ENCODE assay signal across 10 cellular contexts in genomic region chr11:47987310-47987709, GRCh38. TPM values are rescaled to one million over a fixed set of nuclear protein-coding genes. Genes with fewer than 3 reads are reported as not detected.
DNase-seq lines count a peak whose midpoint lies in the region; ATAC-seq and TF ChIP-seq lines count a peak whose summit lies in the region.
"Had no signal": no experiment of that assay in that cellular context is flagged by ENCODE, and none has a peak within 500 bp of the region (broad histone marks: within the 10 kb centered on the region; RNA-seq: fewer than 3 reads in every experiment).

No MANE protein-coding gene starts in this region.

- peak overlapping the region; percentile 49 for H3K27ac Mint-ChIP-seq in CD4-positive, alpha-beta T cell
- H3K27ac Mint-ChIP-seq in activated CD8-positive, alpha-beta T cell treated with anti-CD3 and anti-CD28 coated beads for 36 hours = no peak overlapping the region
- no peak overlapping the region for H3K27ac Mint-ChIP-seq in progenitor cell of endocrine pancreas

- H3K27me3 ChIP-seq in CD4-positive, alpha-beta T cell (ENCODE audit: control insufficient read depth, insufficient read depth, low read length) = no peaks in the 10 kb centered on the region
- H3K27me3 ChIP-seq in mucosa of rectum (ENCODE audit: control insufficient read depth in 2 of 2, insufficient read depth in 2 of 2, low read length in 2 of 2) = no peaks in the 10 kb centered on the region

- ATAC-seq in CD4-positive, alpha-beta T cell (ENCODE audit: poor library complexity) = no peak
- peak; percentile 47 for ATAC-seq in GM21786 (IDR thresholded peaks at IDR 0.05; ENCODE audit: unreplicated experiment)
- ATAC-seq in activated CD8-positive, alpha-beta T cell treated with anti-CD3 and anti-CD28 coated beads for 36 hours = peak; percentile 34
- ATAC-seq in SK-N-SH treated with all-trans-retinoic acid at 6 μM for 48 hours = no peak
- ATAC-seq: psoas muscle had no signal

- H3K9me3 ChIP-seq in CD4-positive, alpha-beta T cell (ENCODE audit: control insufficient read depth, low read length) = no peaks in the 10 kb centered on the region
- no peaks in the 10 kb centered on the region for H3K9me3 ChIP-seq in mucosa of rectum (ENCODE audit: control insufficient read depth in 2 of 2, low read length in 2 of 2)
- H3K9me3 ChIP-seq: psoas muscle had no signal

- peaks cover 74% of the 10 kb centered on the region for H3K4me1 Mint-ChIP-seq in CD4-positive, alpha-beta T cell (ENCODE audit: low read depth)
- H3K4me1 Mint-ChIP-seq in activated CD8-positive, alpha-beta T cell treated with anti-CD3 and anti-CD28 coated beads for 36 hours (ENCODE audit: low read depth) = peaks cover 63% of the 10 kb centered on the region
- H3K4me1 Mint-ChIP-seq in progenitor cell of endocrine pancreas (ENCODE audit: low read depth) = peaks cover 21% of the 10 kb centered on the region

- no peak for DNase-seq in CD4-positive, alpha-beta T cell
- no peak for DNase-seq in activated CD8-positive, alpha-beta T cell treated with anti-CD3 and anti-CD28 coated beads for 36 hours
- no peak for DNase-seq in progenitor cell of endocrine pancreas (ENCODE audit: low spot score, unreplicated experiment)
- DNase-seq in NCI-H2196 (lab: John Stamatoyannopoulos, UW; ENCODE audit: unreplicated experiment) = no peak
- no peak for DNase-seq in stimulated activated CD4-positive, alpha-beta T cell treated with anti-CD3 and anti-CD28 coated beads, Interleukin-4, amount 100 ng/mL, for 24 hours
- DNase-seq: DMS153, psoas muscle had no signal

- no peak overlapping the region for H3K27ac ChIP-seq in CD4-positive, alpha-beta T cell (ENCODE audit: low read depth, low read length)
- H3K27ac ChIP-seq in mucosa of rectum (ENCODE audit: low read depth in 2 of 2, low read length in 2 of 2) = peak overlapping the region; percentile 83 to 85
- H3K27ac ChIP-seq: psoas muscle had no signal

- no peaks in the 10 kb centered on the region for H3K27me3 Mint-ChIP-seq in CD4-positive, alpha-beta T cell
- no peaks in the 10 kb centered on the region for H3K27me3 Mint-ChIP-seq in activated CD8-positive, alpha-beta T cell treated with anti-CD3 and anti-CD28 coated beads for 36 hours
- H3K27me3 Mint-ChIP-seq in progenitor cell of endocrine pancreas = no peaks in the 10 kb centered on the region

- H3K36me3 Mint-ChIP-seq in CD4-positive, alpha-beta T cell (ENCODE audit: low read depth) = no peaks in the 10 kb centered on the region
- peaks cover 13% of the 10 kb centered on the region for H3K36me3 Mint-ChIP-seq in activated CD8-positive, alpha-beta T cell treated with anti-CD3 and anti-CD28 coated beads for 36 hours (ENCODE audit: low read depth)
- H3K36me3 Mint-ChIP-seq in progenitor cell of endocrine pancreas (ENCODE audit: insufficient read depth) = no peaks in the 10 kb centered on the region

- H3K9me3 Mint-ChIP-seq in CD4-positive, alpha-beta T cell = no peaks in the 10 kb centered on the region
- H3K9me3 Mint-ChIP-seq in activated CD8-positive, alpha-beta T cell treated with anti-CD3 and anti-CD28 coated beads for 36 hours = no peaks in the 10 kb centered on the region
- no peaks in the 10 kb centered on the region for H3K9me3 Mint-ChIP-seq in progenitor cell of endocrine pancreas (ENCODE audit: low read depth)

- POLR2A ChIA-PET in CD4-positive, alpha-beta T cell (lab: Charles Lee) = interaction anchor here (1.0 to 1.6 kb wide), 2 partner anchors 14 to 102 kb away, joined by 3 to 5 read pairs; no protein-coding TSS in a partner anchor
- POLR2A ChIA-PET in activated CD8-positive, alpha-beta T cell treated with anti-CD3 and anti-CD28 coated beads for 36 hours (lab: Charles Lee) = interaction anchor here (0.6 to 1.8 kb wide), 3 partner anchors 10 to 20 kb away, joined by 4 to 6 read pairs (median 4); no protein-coding TSS in a partner anchor

- peak overlapping the region; percentile 47 to 53 for H3K9ac ChIP-seq in mucosa of rectum (ENCODE audit: low read depth in 1 of 2, low read length in 2 of 2)

- no peaks in the 10 kb centered on the region for H3K36me3 ChIP-seq in mucosa of rectum (ENCODE audit: control insufficient read depth in 2 of 2, insufficient read depth in 2 of 2, low read length in 2 of 2)

- H3K4me3 ChIP-seq in mucosa of rectum (ENCODE audit: low read length in 2 of 2) = peak overlapping the region in 1 of 2 donors; percentile 20
- H3K4me3 ChIP-seq: psoas muscle had no signal

- TF ChIP-seq CTCF in CD4-positive, alpha-beta T cell (IDR thresholded peaks at IDR 0.05) = no peak
- no peak for TF ChIP-seq CTCF in activated CD8-positive, alpha-beta T cell treated with anti-CD3 and anti-CD28 coated beads for 36 hours (IDR thresholded peaks at IDR 0.05)
- no peak for TF ChIP-seq CTCF in progenitor cell of endocrine pancreas (IDR thresholded peaks at IDR 0.05; ENCODE audit: unreplicated experiment)

- H3K4me3 Mint-ChIP-seq in CD4-positive, alpha-beta T cell = no peak overlapping the region
- H3K4me3 Mint-ChIP-seq in activated CD8-positive, alpha-beta T cell treated with anti-CD3 and anti-CD28 coated beads for 36 hours = no peak overlapping the region
- H3K4me3 Mint-ChIP-seq in progenitor cell of endocrine pancreas (ENCODE audit: low read depth) = no peak overlapping the region

- CTCF ChIA-PET in CD4-positive, alpha-beta T cell (lab: Charles Lee) = interaction anchor here (1.7 kb wide), 1 partner anchor 122 kb away, joined by 4 read pairs; no protein-coding TSS in a partner anchor
- CTCF ChIA-PET in activated CD8-positive, alpha-beta T cell treated with anti-CD3 and anti-CD28 coated beads for 36 hours (lab: Charles Lee) = no interaction called here

- intact Hi-C loops in CD4-positive, alpha-beta T cell (cut with DNase I, micrococcal nuclease) = no loop called here
- intact Hi-C loops in activated CD8-positive, alpha-beta T cell treated with anti-CD3 and anti-CD28 coated beads for 36 hours (cut with micrococcal nuclease) = no loop called here

- H3K4me1 ChIP-seq in mucosa of rectum (ENCODE audit: control insufficient read depth in 2 of 2, insufficient read depth in 2 of 2, low read length in 2 of 2) = peaks cover 45 to 48% of the 10 kb centered on the region in 2 donors

TF ChIP-seq in SK-N-SH treated with all-trans-retinoic acid at 6 μM for 48 hours, 23 proteins besides CTCF, POLR2A, EP300 and RAD21:
- TF ChIP-seq TCF4 (CRISPR knock-in tag; IDR thresholded peaks at IDR 0.05; ENCODE audit: borderline replicate concordance) = no peak
- no peak for TF ChIP-seq CREB5 (CRISPR knock-in tag; IDR thresholded peaks at IDR 0.05; ENCODE audit: low read depth)
- no peak for TF ChIP-seq ZNF8 (CRISPR knock-in tag; IDR thresholded peaks at IDR 0.05)
- no peak for TF ChIP-seq RARB (CRISPR knock-in tag; IDR thresholded peaks at IDR 0.05)
- no peak for TF ChIP-seq ISL1 (CRISPR knock-in tag; IDR thresholded peaks at IDR 0.05)
- no peak for TF ChIP-seq GLIS3 (CRISPR knock-in tag; IDR thresholded peaks at IDR 0.05)
- no peak for TF ChIP-seq BACH2 (CRISPR knock-in tag; IDR thresholded peaks at IDR 0.05; ENCODE audit: borderline replicate concordance)
- no peak for TF ChIP-seq ZFP30 (CRISPR knock-in tag; IDR thresholded peaks at IDR 0.05)
- TF ChIP-seq ZC3H10 (CRISPR knock-in tag; IDR thresholded peaks at IDR 0.05) = no peak
- no peak for TF ChIP-seq TOX (CRISPR knock-in tag; IDR thresholded peaks at IDR 0.05; ENCODE audit: borderline replicate concordance)
- TF ChIP-seq ZNF70 (CRISPR knock-in tag; IDR thresholded peaks at IDR 0.05) = no peak
- TF ChIP-seq CSRNP3 (CRISPR knock-in tag; IDR thresholded peaks at IDR 0.05) = no peak
- TF ChIP-seq OSR1 (CRISPR knock-in tag; IDR thresholded peaks at IDR 0.05) = no peak
- no peak for TF ChIP-seq CSDC2 (CRISPR knock-in tag; IDR thresholded peaks at IDR 0.05)
- no peak for TF ChIP-seq SNAI2 (CRISPR knock-in tag; IDR thresholded peaks at IDR 0.05)
TF ChIP-seq in SK-N-SH treated with all-trans-retinoic acid at 6 μM for 48 hours: peak in this region for 0.

RNA-seq across cellular contexts. Expression of gene PTPRJ, which starts 7.0 kb away (rescaled TPM):
- 10 to 100 TPM; 26.6 to 28.9 TPM for total RNA-seq in CD4-positive, alpha-beta T cell
- total RNA-seq in activated CD8-positive, alpha-beta T cell treated with anti-CD3 and anti-CD28 coated beads for 36 hours = 10 to 100 TPM; 21.5 to 23.4 TPM
- total RNA-seq in progenitor cell of endocrine pancreas = 18.9 and 19.1 TPM in 2 replicates

Comparison
In these comparisons a context has a peak if more than half of its experiments do, and no peak if none do; other contexts are left out.
1. ATAC-seq: peak in GM21786 (single experiment) and activated CD8-positive, alpha-beta T cell treated with anti-CD3 and anti-CD28 coated beads for 36 hours (single experiment); none in CD4-positive, alpha-beta T cell (single experiment) and SK-N-SH treated with all-trans-retinoic acid at 6 μM for 48 hours (single experiment).